12 cellular contexts compared by ENCODE assay signal in genomic region chr22:38016182-38017078, GRCh38. TPM values are rescaled to one million over a fixed set of nuclear protein-coding genes. Genes with fewer than 3 reads are reported as not detected.
A peak's percentile ranks its signal among the peaks of the same experiment; 100 is the strongest.
DNase-seq lines count a peak whose midpoint lies in the region; ATAC-seq lines count a peak whose summit lies in the region.
"Had no signal": no experiment of that assay in that cellular context is flagged by ENCODE, and none has a peak within 500 bp of the region (broad histone marks: within the 10 kb centered on the region; RNA-seq: fewer than 3 reads in every experiment).

No MANE protein-coding gene starts in this region.

- H3K9me3 ChIP-seq in HUES6 (ENCODE audit: control insufficient read depth, insufficient read depth, low read depth, low read length): no peaks in the 10 kb centered on the region

- H3K9me3 Mint-ChIP-seq in activated CD8-positive, alpha-beta memory T cell treated with anti-CD3 and anti-CD28 coated beads, Interleukin-2, amount 10 ng/mL, durations not matched to agents 7 days and 5 days (ENCODE audit: low read depth): no peaks in the 10 kb centered on the region
- H3K9me3 Mint-ChIP-seq: activated naive CD4-positive, alpha-beta T cell treated with anti-CD3 and anti-CD28 coated beads, Interleukin-2, amount 10 ng/mL, durations not matched to agents 7 days and 5 days; IgD-negative memory B cell had no signal

- no peaks in the 10 kb centered on the region for H3K36me3 ChIP-seq in HUES6 (ENCODE audit: control insufficient read depth, insufficient read depth, low read length)

- H3K4me3 ChIP-seq in HUES6 (ENCODE audit: low read depth, low read length): no peak overlapping the region
- peak overlapping the region in 1 of 7 experiments; percentile 13 for H3K4me3 ChIP-seq in skin epidermis
- H3K4me3 ChIP-seq: SK-N-MC had no signal

- H3K27me3 ChIP-seq in HUES6 (ENCODE audit: control insufficient read depth, insufficient read depth, low read length): no peaks in the 10 kb centered on the region

- H3K27ac Mint-ChIP-seq in activated CD8-positive, alpha-beta memory T cell treated with anti-CD3 and anti-CD28 coated beads, Interleukin-2, amount 10 ng/mL, durations not matched to agents 7 days and 5 days: no peak overlapping the region
- H3K27ac Mint-ChIP-seq: activated naive CD4-positive, alpha-beta T cell treated with anti-CD3 and anti-CD28 coated beads, Interleukin-2, amount 10 ng/mL, durations not matched to agents 7 days and 5 days; IgD-negative memory B cell had no signal

- no peaks in the 10 kb centered on the region for H3K36me3 Mint-ChIP-seq in activated CD8-positive, alpha-beta memory T cell treated with anti-CD3 and anti-CD28 coated beads, Interleukin-2, amount 10 ng/mL, durations not matched to agents 7 days and 5 days
- H3K36me3 Mint-ChIP-seq: activated naive CD4-positive, alpha-beta T cell treated with anti-CD3 and anti-CD28 coated beads, Interleukin-2, amount 10 ng/mL, durations not matched to agents 7 days and 5 days; IgD-negative memory B cell had no signal

- H3K4me1 ChIP-seq in HUES6 (ENCODE audit: control insufficient read depth, insufficient read depth, low read length): 0 out of 2 replicates have a peak, but pooled peaks cover 2% of the 10 kb centered on the region

- in situ Hi-C loops in ACHN (cut with HindIII; ENCODE audit: low pct_ligation_motif_present, low pct_unique_long_range_greater_than_20kb, low sequenced_read_pairs): no loop called here

- no peak overlapping the region for H3K9ac ChIP-seq in HUES6 (ENCODE audit: low read length)

- H3K27me3 Mint-ChIP-seq in activated CD8-positive, alpha-beta memory T cell treated with anti-CD3 and anti-CD28 coated beads, Interleukin-2, amount 10 ng/mL, durations not matched to agents 7 days and 5 days: no peaks in the 10 kb centered on the region

- H3K4me3 Mint-ChIP-seq in activated CD8-positive, alpha-beta memory T cell treated with anti-CD3 and anti-CD28 coated beads, Interleukin-2, amount 10 ng/mL, durations not matched to agents 7 days and 5 days: no peak overlapping the region
- H3K4me3 Mint-ChIP-seq: activated naive CD4-positive, alpha-beta T cell treated with anti-CD3 and anti-CD28 coated beads, Interleukin-2, amount 10 ng/mL, durations not matched to agents 7 days and 5 days; IgD-negative memory B cell had no signal

- H3K27ac ChIP-seq in HUES6 (ENCODE audit: low read depth, low read length) (0 out of 2 replicates have a peak overlapping the region, but pooled peaks have one; percentile 32), caudate nucleus (ENCODE audit: low read depth, low read length) (peak overlapping the region; percentile 99), skin epidermis (peak overlapping the region in 20 of 21 experiments; percentile 39 to 90 (median 78))
- H3K27ac ChIP-seq: SK-N-MC had no signal

- ATAC-seq in activated CD8-positive, alpha-beta memory T cell treated with anti-CD3 and anti-CD28 coated beads, Interleukin-2, amount 10 ng/mL, durations not matched to agents 7 days and 5 days: no peak

- no peaks in the 10 kb centered on the region for H3K4me1 Mint-ChIP-seq in activated CD8-positive, alpha-beta memory T cell treated with anti-CD3 and anti-CD28 coated beads, Interleukin-2, amount 10 ng/mL, durations not matched to agents 7 days and 5 days
- H3K4me1 Mint-ChIP-seq: activated naive CD4-positive, alpha-beta T cell treated with anti-CD3 and anti-CD28 coated beads, Interleukin-2, amount 10 ng/mL, durations not matched to agents 7 days and 5 days; IgD-negative memory B cell had no signal

- CTCF ChIA-PET in activated CD8-positive, alpha-beta memory T cell treated with anti-CD3 and anti-CD28 coated beads, Interleukin-2, amount 10 ng/mL, durations not matched to agents 7 days and 5 days (lab: Charles Lee): no interaction called here

- peak in 56 of 61 donors; percentile 55 to 93 (median 86) for DNase-seq in caudate nucleus (lab: John Stamatoyannopoulos, UW)
- DNase-seq in iPS-NIHi7 (ENCODE audit: extremely low spot score): peak; percentile 57
- DNase-seq in cortex of kidney (lab: John Stamatoyannopoulos, UW): no peak
- no peak for DNase-seq in NCI-H446 treated with DMSO at 0.1 percent for 48 hours (lab: John Stamatoyannopoulos, UW)
- no peak for DNase-seq in ACHN
- no peak for DNase-seq in activated CD8-positive, alpha-beta memory T cell treated with anti-CD3 and anti-CD28 coated beads, Interleukin-2, amount 10 ng/mL, durations not matched to agents 7 days and 5 days
- DNase-seq: activated naive CD4-positive, alpha-beta T cell treated with anti-CD3 and anti-CD28 coated beads, Interleukin-2, amount 10 ng/mL, durations not matched to agents 7 days and 5 days; kidney glomerular epithelial cell had no signal

RNA-seq across cellular contexts. Expression of gene SOX10, which starts 32.1 kb away (rescaled TPM):
- not detected for total RNA-seq in activated CD8-positive, alpha-beta memory T cell treated with anti-CD3 and anti-CD28 coated beads, Interleukin-2, amount 10 ng/mL, durations not matched to agents 7 days and 5 days

RNA-seq across cellular contexts. Expression of gene PICK1, which starts 40.8 kb away (rescaled TPM):
- 10 to 100 TPM; 12.5 to 15.9 TPM for total RNA-seq in activated CD8-positive, alpha-beta memory T cell treated with anti-CD3 and anti-CD28 coated beads, Interleukin-2, amount 10 ng/mL, durations not matched to agents 7 days and 5 days

Comparison
In these comparisons a context has a peak if more than half of its experiments do, and no peak if none do; other contexts are left out.
1. H3K27ac ChIP-seq: peak in every context shown above with its lines; median percentile 99 in caudate nucleus; 78 in skin epidermis; 32 in HUES6.
2. DNase-seq: peak in caudate nucleus (56 of 61) and iPS-NIHi7 (single experiment); none in cortex of kidney (single experiment), NCI-H446 treated with DMSO at 0.1 percent for 48 hours (single experiment), ACHN (single experiment) and activated CD8-positive, alpha-beta memory T cell treated with anti-CD3 and anti-CD28 coated beads, Interleukin-2, amount 10 ng/mL, durations not matched to agents 7 days and 5 days (single experiment).